ENCODE assay signal across 11 cellular contexts in genomic region chr15:64503640-64504039, GRCh38. TPM values are rescaled to one million over a fixed set of nuclear protein-coding genes. Genes with fewer than 3 reads are reported as not detected.
A peak's percentile ranks its signal among the peaks of the same experiment; 100 is the strongest.
DNase-seq lines count a peak whose midpoint lies in the region; ATAC-seq and TF ChIP-seq lines count a peak whose summit lies in the region.
"Had no signal": no experiment of that assay in that cellular context is flagged by ENCODE, and none has a peak within 500 bp of the region (broad histone marks: within the 10 kb centered on the region; RNA-seq: fewer than 3 reads in every experiment).

No MANE protein-coding gene starts in this region.

- H3K4me2 ChIP-seq in BLaER1 = peak overlapping the region; percentile 52

- TF ChIP-seq POLR2A in body of pancreas (IDR thresholded peaks at IDR 0.05) = no peak

- intact Hi-C loops in body of pancreas (cut with DNase I) = no loop called here

- H3K36me3 Mint-ChIP-seq in central memory CD8-positive, alpha-beta T cell (ENCODE audit: insufficient read depth) = peaks cover 14% of the 10 kb centered on the region
- H3K36me3 Mint-ChIP-seq in nephron (ENCODE audit: low read depth) = peaks cover 44% of the 10 kb centered on the region

- H3K36me3 ChIP-seq in BLaER1 (peaks cover 74% of the 10 kb centered on the region), body of pancreas (replicated peaks in 1 of 2; ENCODE audit: insufficient read depth in 1 of 2, low read depth in 2 of 2) (peaks cover 0 to 2% of the 10 kb centered on the region in 2 donors)

- peaks cover 99% of the 10 kb centered on the region for H4K20me1 ChIP-seq in BLaER1

- no peak overlapping the region for H3K4me3 ChIP-seq in BLaER1
- H3K4me3 ChIP-seq in body of pancreas = no peak overlapping the region
- H3K4me3 ChIP-seq: right atrium auricular region had no signal

- H3K27me3 ChIP-seq in BLaER1 = no peaks in the 10 kb centered on the region
- no peaks in the 10 kb centered on the region for H3K27me3 ChIP-seq in body of pancreas
- H3K27me3 ChIP-seq: right atrium auricular region had no signal

- peak overlapping the region; percentile 57 for H3K4me3 Mint-ChIP-seq in central memory CD8-positive, alpha-beta T cell
- H3K4me3 Mint-ChIP-seq in nephron = peak overlapping the region in 1 of 3 experiments; percentile 1

- WGBS in body of pancreas, 2 donors = 21 to 35% methylated on average over 1 of the region's 1 CpG

- peak; percentile 19 for DNase-seq in KBM-7
- no peak for DNase-seq in central memory CD8-positive, alpha-beta T cell (ENCODE audit: low spot score in 2 of 2)
- no peak for DNase-seq in HK-2 (ENCODE audit: unreplicated experiment)
- no peak for DNase-seq in HCEC 1CT
- no peak for DNase-seq in body of pancreas
- DNase-seq: NCI-H526 treated with DMSO at 0.1 percent for 48 hours; stimulated activated naive CD4-positive, alpha-beta T cell treated with Interleukin-2 at 50 U/mL for 16 hours had no signal

- no peaks in the 10 kb centered on the region for H3K9me3 Mint-ChIP-seq in central memory CD8-positive, alpha-beta T cell
- no peaks in the 10 kb centered on the region for H3K9me3 Mint-ChIP-seq in nephron

- peak overlapping the region; percentile 51 for H3K27ac Mint-ChIP-seq in central memory CD8-positive, alpha-beta T cell (ENCODE audit: low read depth)
- H3K27ac Mint-ChIP-seq in nephron = peak overlapping the region; percentile 66 to 81 (median 76)

- H3K9ac ChIP-seq in BLaER1 = peak overlapping the region; percentile 58; the same call in 1 of the 2 replicates

- H3K4me1 Mint-ChIP-seq in central memory CD8-positive, alpha-beta T cell = peaks cover 77% of the 10 kb centered on the region
- peaks cover 82% of the 10 kb centered on the region for H3K4me1 Mint-ChIP-seq in nephron

- H3K27ac ChIP-seq in BLaER1 = peak overlapping the region; percentile 36; the same call in 1 of the 2 replicates
- H3K27ac ChIP-seq in body of pancreas = peak overlapping the region in 2 of 4 donors; percentile 21 to 56
- H3K27ac ChIP-seq: right atrium auricular region had no signal

- in situ Hi-C loops in KBM-7 (cut with MboI; ENCODE audit: low pct_unique_long_range_greater_than_20kb, low sequenced_read_pairs) = no loop called here

- H3K4me1 ChIP-seq in BLaER1 = peaks cover 49% of the 10 kb centered on the region
- H3K4me1 ChIP-seq in body of pancreas = peaks cover 44% of the 10 kb centered on the region

- H3K9me3 ChIP-seq in BLaER1 (no peaks in the 10 kb centered on the region), body of pancreas (no peaks in the 10 kb centered on the region)
- H3K9me3 ChIP-seq: right atrium auricular region had no signal

- no peaks in the 10 kb centered on the region for H3K27me3 Mint-ChIP-seq in central memory CD8-positive, alpha-beta T cell
- H3K27me3 Mint-ChIP-seq in nephron (ENCODE audit: low read depth) = no peaks in the 10 kb centered on the region

- ATAC-seq in central memory CD8-positive, alpha-beta T cell (replicated peaks; ENCODE audit: extremely low read depth, poor library complexity, severe bottlenecking) = peak; percentile 53
- ATAC-seq in HG03520 (IDR thresholded peaks at IDR 0.05; ENCODE audit: unreplicated experiment) = no peak
- no peak for ATAC-seq in body of pancreas

- TF ChIP-seq CTCF in nephron (IDR thresholded peaks at IDR 0.05; ENCODE audit: unreplicated experiment in 3 of 3) (no peak), body of pancreas (IDR thresholded peaks at IDR 0.05) (no peak)

RNA-seq across cellular contexts. Expression of gene ZNF609, which starts 43.3 kb away (rescaled TPM):
- 10 to 100 TPM; 17.9 to 22.7 TPM for total RNA-seq in body of pancreas
